In the genomic region with DNA sequence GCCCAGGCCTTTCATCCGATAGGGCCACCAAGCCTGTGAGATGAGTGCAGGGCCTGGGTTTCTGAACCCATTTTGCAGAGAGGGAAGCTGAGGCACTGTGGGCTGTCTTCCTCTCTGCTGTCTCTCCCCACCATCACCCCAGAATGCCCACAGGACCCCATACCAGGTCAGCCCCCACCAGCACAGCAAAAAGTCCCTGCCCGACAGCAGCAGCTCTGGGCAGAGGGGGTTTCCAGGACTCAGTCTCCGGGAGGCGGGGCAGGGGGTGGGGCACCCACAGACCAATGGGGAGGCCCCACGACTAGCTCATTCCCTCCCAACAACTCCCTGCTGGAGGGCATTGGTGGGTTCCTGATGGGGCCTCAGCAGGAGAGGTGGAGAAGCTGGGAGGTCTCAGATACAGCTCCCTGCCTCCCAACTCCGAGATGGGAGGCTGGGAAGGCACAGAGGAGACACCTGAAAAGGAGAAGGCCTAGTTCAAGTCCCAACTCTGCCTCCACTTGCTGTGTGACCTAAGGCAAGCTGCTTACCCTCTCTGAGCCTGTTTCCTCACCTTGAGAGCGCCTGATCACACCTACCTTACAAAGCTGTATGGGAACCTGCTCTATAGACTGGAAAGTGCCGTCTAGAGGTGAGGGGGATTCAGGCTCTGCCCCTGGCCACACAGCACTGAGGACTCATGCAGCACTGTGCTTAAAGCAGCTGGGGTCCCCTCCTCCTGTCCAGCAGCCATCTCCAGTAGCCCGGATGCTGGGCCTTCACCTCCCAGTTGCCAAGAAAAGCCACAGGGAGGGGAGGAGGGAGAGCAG, we compare ENCODE assay signal across 8 cellular contexts. TPM values are rescaled to one million over a fixed set of nuclear protein-coding genes. Genes with fewer than 3 reads are reported as not detected.
DNase-seq lines count a peak whose midpoint lies in the region; ATAC-seq and TF ChIP-seq lines count a peak whose summit lies in the region.

No MANE protein-coding gene starts in this region.

- ATAC-seq in heart left ventricle, result no peak
- ATAC-seq in GM18868 (IDR thresholded peaks at IDR 0.05; ENCODE audit: unreplicated experiment), result no peak
- no peak for ATAC-seq in GM21381 (IDR thresholded peaks at IDR 0.05; ENCODE audit: unreplicated experiment)
- ATAC-seq in HG02970 (IDR thresholded peaks at IDR 0.05; ENCODE audit: low FRiP score, unreplicated experiment), result no peak

- intact Hi-C loops in heart left ventricle (cut with DNase I), result no loop called here

- H3K4me3 ChIP-seq in heart left ventricle, result no peak overlapping the region

- peaks cover 0 to 82% (median 55%) of the 10 kb centered on the region in 12 donors for H3K4me1 ChIP-seq in heart left ventricle

- WGBS in heart left ventricle, 4 donors, result 59 to 68% (median 65%) methylated on average over 8 to 9 of the region's 9 CpGs

- H3K36me3 ChIP-seq in heart left ventricle, result peaks cover 0 to 25% (median 9%) of the 10 kb centered on the region in 9 donors

- no peak for TF ChIP-seq CTCF in GM20000 (IDR thresholded peaks at IDR 0.05; ENCODE audit: extremely low read depth, missing control alignments)
- TF ChIP-seq CTCF in heart left ventricle (IDR thresholded peaks at IDR 0.05), result no peak

- TF ChIP-seq POLR2A in heart left ventricle (IDR thresholded peaks at IDR 0.05), result no peak

- peak overlapping the region in 10 of 12 donors; percentile 36 to 97 (median 58) for H3K27ac ChIP-seq in heart left ventricle

- no peaks in the 10 kb centered on the region for H3K9me3 ChIP-seq in heart left ventricle

- DNase-seq in GM20000 (ENCODE audit: low spot score) (peak; percentile 91), heart left ventricle (peak in 3 of 5 donors; percentile 52 to 72 (median 53)), NCI-H1694 treated with DMSO at 0.1 percent for 48 hours (lab: John Stamatoyannopoulos, UW) (no peak)
- peak; percentile 76 for DNase-seq in activated CD8-positive, alpha-beta memory T cell treated with anti-CD3 and anti-CD28 coated beads, Interleukin-2, amount 50 U/mL, for 48 hours
- peak; percentile 48 to 65 for DNase-seq in stimulated activated CD4-positive, alpha-beta T cell treated with anti-CD3 and anti-CD28 coated beads, Interleukin-1b, Interleukin-23, amount 100 ng/mL, for 4 hours (ENCODE audit: low read depth in 2 of 2)

- peaks cover 0 to 9% (median 0%) of the 10 kb centered on the region in 9 donors for H3K27me3 ChIP-seq in heart left ventricle

RNA-seq across cellular contexts. Expression of a gene that starts 3.5 kb away (rescaled TPM):
- total RNA-seq in heart left ventricle, result 100 to 1,000 TPM in 1 of 9 donors, 10 to 100 TPM in 8; 48.3 to 187 (median 75.0) TPM
- 10 to 100 TPM; 50.1 to 60.4 TPM for polyA plus RNA-seq in heart left ventricle

RNA-seq across cellular contexts. Expression of a gene that starts 51.9 kb away (rescaled TPM):
- total RNA-seq in heart left ventricle, result 1 to 10 TPM in 1 of 9 donors, under 1 TPM in 3, not detected in 5; 0.21 to 1.7 (median 0.61) TPM
- polyA plus RNA-seq in heart left ventricle, result under 1 TPM in 1 of 2 donors, not detected in 1; 0.46 TPM
